Comparison of ENCODE assay signal across 8 cellular contexts in genomic region chr20:45933231-45934045, GRCh38. TPM values are rescaled to one million over a fixed set of nuclear protein-coding genes. Genes with fewer than 3 reads are reported as not detected.
DNase-seq lines count a peak whose midpoint lies in the region; ATAC-seq and TF ChIP-seq lines count a peak whose summit lies in the region.

No MANE protein-coding gene starts in this region.

- BruUV-seq in HCT116 (replicated peaks; lab: Mats Ljungman, UMichigan) = TSS peak; percentile 82

- H3K9me3 ChIP-seq in CD8-positive, alpha-beta T cell (ENCODE audit: low read length) = no peaks in the 10 kb centered on the region
- H3K9me3 ChIP-seq in HCT116 (ENCODE audit: control insufficient read depth in 1 of 2, insufficient read depth in 1 of 2, low read depth in 1 of 2, low read length in 2 of 2) = no peaks in the 10 kb centered on the region

- no peak for ATAC-seq in CD8-positive, alpha-beta T cell
- ATAC-seq in HCT116 (peak; percentile 58), HG03378 (IDR thresholded peaks at IDR 0.05; ENCODE audit: unreplicated experiment) (no peak)

- peaks cover 25% of the 10 kb centered on the region for H3K4me1 Mint-ChIP-seq in CD8-positive, alpha-beta T cell (ENCODE audit: low read depth)

- TF ChIP-seq CTCF in CD8-positive, alpha-beta T cell (IDR thresholded peaks at IDR 0.05) = no peak
- peak in 1 of 3 experiments; percentile 42; a peak in 3 of 6 replicates for TF ChIP-seq CTCF in HCT116 (IDR thresholded peaks at IDR 0.05 in 2 of 3, conservative IDR thresholded peaks at IDR 0.05 in 1 of 3; ENCODE audit: borderline replicate concordance in 1 of 3, insufficient read depth in 1 of 3, low read depth in 2 of 3, low read length in 2 of 3)

- peak overlapping the region; percentile 83 for H3K4me3 Mint-ChIP-seq in CD8-positive, alpha-beta T cell

- H3K36me3 ChIP-seq in CD8-positive, alpha-beta T cell (ENCODE audit: insufficient read depth, low read length) = peaks cover 17% of the 10 kb centered on the region
- H3K36me3 ChIP-seq in HCT116 (ENCODE audit: control insufficient read depth in 1 of 2, insufficient read depth in 2 of 2, low read length in 2 of 2) = peaks cover 5 to 13% of the 10 kb centered on the region in 2 experiments

- RAD21 ChIA-PET in HCT116 (lab: Charles Lee; ENCODE audit: low non-redundant PET in 1 of 2, low total read pairs in 2 of 2, uncharacterized antibody in 2 of 2, unreplicated experiment in 2 of 2) = no interaction called here

- CTCF ChIA-PET in CD8-positive, alpha-beta T cell (lab: Charles Lee) = interaction anchor here (0.7 to 1.9 kb wide), 14 partner anchors 9 to 134 kb away, joined by 3 to 12 read pairs (median 4); partner anchors contain the start of gene NEURL2
- CTCF ChIA-PET in HCT116 (lab: Charles Lee) = interaction anchor here (0.7 to 2.6 kb wide), 6 partner anchors 11 to 109 kb away, joined by 3 to 30 read pairs (median 4); no protein-coding TSS in a partner anchor

- no peaks in the 10 kb centered on the region for H3K27me3 Mint-ChIP-seq in CD8-positive, alpha-beta T cell (ENCODE audit: low read depth)

- intact Hi-C loops in CD8-positive, alpha-beta T cell (cut with DNase I, micrococcal nuclease) = loop anchor here (1.0 to 10.0 kb wide), 8 partner anchors 21 to 569 kb away; partner anchors contain the start of genes ZSWIM1 (in 2 of the 2), ACOT8 (in 1 of the 2), SYS1 (in 1 of the 2) and ZSWIM3 (in 1 of the 2)
- intact Hi-C loops in HCT116 (cut with micrococcal nuclease) = loop anchor here (10.0 kb wide), 2 partner anchors 99 to 389 kb away; partner anchors contain the start of genes EPPIN and SNX21

- peaks cover 27% of the 10 kb centered on the region for H3K36me3 Mint-ChIP-seq in CD8-positive, alpha-beta T cell

- peak overlapping the region; percentile 99 for H3K4me3 ChIP-seq in CD8-positive, alpha-beta T cell (ENCODE audit: low read depth, low read length)
- H3K4me3 ChIP-seq in HCT116 (replicated peaks in 1 of 2; ENCODE audit: low read depth in 1 of 2, low read length in 2 of 2) = peak overlapping the region; percentile 94 to 97

- peak overlapping the region; percentile 87 for H3K4me2 ChIP-seq in HCT116 (ENCODE audit: low read length)

- no peaks in the 10 kb centered on the region for H3K27me3 ChIP-seq in CD8-positive, alpha-beta T cell (ENCODE audit: insufficient read depth, low read length)
- no peaks in the 10 kb centered on the region for H3K27me3 ChIP-seq in HCT116 (ENCODE audit: insufficient read depth, low read length)

- TF ChIP-seq RAD21 in HCT116 (IDR thresholded peaks at IDR 0.05; ENCODE audit: low read depth) = peak; percentile 52; the same call in 1 of the 2 replicates

- peak overlapping the region; percentile 94 for H3K27ac ChIP-seq in CD8-positive, alpha-beta T cell (ENCODE audit: low read depth, low read length)
- peak overlapping the region; percentile 100 for H3K27ac ChIP-seq in HCT116 (ENCODE audit: low read depth, low read length)
- peak overlapping the region; percentile 99 for H3K27ac ChIP-seq in cingulate gyrus (ENCODE audit: low read depth, low read length)

- H3K9me2 ChIP-seq in HCT116 (ENCODE audit: insufficient read depth) = no peaks in the 10 kb centered on the region

- no peak for TF ChIP-seq POLR2A in HCT116 (IDR thresholded peaks at IDR 0.05; ENCODE audit: borderline replicate concordance, extremely low read depth, insufficient read depth, insufficient read length)

- POLR2A ChIA-PET in CD8-positive, alpha-beta T cell (lab: Charles Lee) = interaction anchor here (0.6 to 6.4 kb wide), 23 partner anchors 10 to 528 kb away, joined by 3 to 99 read pairs (median 5); partner anchors contain the start of genes ACOT8, CTSA, NEURL2 and SNX21
- POLR2A ChIA-PET in HCT116 (lab: Charles Lee) = interaction anchor here (1.0 to 2.6 kb wide), 7 partner anchors 8 to 53 kb away, joined by 3 to 36 read pairs (median 5); partner anchors contain the start of genes ZNF335 and ZSWIM1

- H3K4me1 ChIP-seq in CD8-positive, alpha-beta T cell (ENCODE audit: insufficient read depth, low read length) = peaks cover 11% of the 10 kb centered on the region
- H3K4me1 ChIP-seq in HCT116 (ENCODE audit: control insufficient read depth in 1 of 2, insufficient read depth in 2 of 2, low read length in 2 of 2) = peaks cover 4 to 27% of the 10 kb centered on the region in 2 experiments; a peak in 3 of 4 replicates

- no peaks in the 10 kb centered on the region for H4K20me1 ChIP-seq in HCT116 (ENCODE audit: insufficient read depth)

- H2AFZ ChIP-seq in HCT116 (ENCODE audit: low read depth, low read length, poor library complexity, severe bottlenecking) = no peak overlapping the region

- peak; percentile 24 to 76 (median 59) for DNase-seq in CD8-positive, alpha-beta T cell
- DNase-seq in HCT116 (ENCODE audit: low read depth, low spot score) = peak; percentile 66
- peak; percentile 92 for DNase-seq in NCI-H345 treated with DMSO at 0.1 percent for 48 hours (lab: John Stamatoyannopoulos, UW; ENCODE audit: unreplicated experiment)
- peak; percentile 44 for DNase-seq in activated CD4-positive, alpha-beta T cell treated with anti-CD3 and anti-CD28 coated beads for 1 hour
- DNase-seq in kidney tubule cell (ENCODE audit: low spot score) = peak; percentile 87
- peak; percentile 29 for DNase-seq in stimulated activated CD4-positive, alpha-beta T cell treated with anti-CD3 and anti-CD28 coated beads, Interleukin-1b, Interleukin-23, amount 100 ng/mL, for 4 hours (ENCODE audit: low read depth in 2 of 2)

- H3K27ac Mint-ChIP-seq in CD8-positive, alpha-beta T cell = peak overlapping the region; percentile 95

- H3K79me2 ChIP-seq in HCT116 (ENCODE audit: insufficient read depth, low read length) = peaks cover 30% of the 10 kb centered on the region

- peak overlapping the region; percentile 98 for H3K9ac ChIP-seq in HCT116 (ENCODE audit: low read length)

- no peaks in the 10 kb centered on the region for H3K9me3 Mint-ChIP-seq in CD8-positive, alpha-beta T cell

TF ChIP-seq in HCT116, 20 proteins besides CTCF, POLR2A, EP300 and RAD21:
- peak; percentile 21; the same call in 1 of the 2 replicates for TF ChIP-seq SP1 (IDR thresholded peaks at IDR 0.05; ENCODE audit: low read depth)
- peak; percentile 63; the same call in 1 of the 2 replicates for TF ChIP-seq POLR2AphosphoS5 (IDR thresholded peaks at IDR 0.05; ENCODE audit: low read depth, low read length)
- no peak for TF ChIP-seq ZFX (IDR thresholded peaks at IDR 0.05)
- no peak for TF ChIP-seq CBX3 (IDR thresholded peaks at IDR 0.05; ENCODE audit: low read depth)
- TF ChIP-seq ZBTB33 (IDR thresholded peaks at IDR 0.05; ENCODE audit: extremely low read depth, insufficient replicate concordance, low read length) = no peak

RNA-seq across cellular contexts. Expression of gene PCIF1, which starts 1.0 kb away (rescaled TPM):
- total RNA-seq in CD8-positive, alpha-beta T cell = 100 to 1,000 TPM; 112 to 118 TPM
- 31.8 TPM for total RNA-seq in HCT116 (2021; ENCODE audit: unreplicated experiment)
- 32.4 and 33.1 TPM in 2 replicates for polyA plus RNA-seq in HCT116 (2012)

RNA-seq across cellular contexts. Expression of gene PLTP, which starts 21.5 kb away (rescaled TPM):
- not detected for total RNA-seq in CD8-positive, alpha-beta T cell
- total RNA-seq in HCT116 (2021; ENCODE audit: unreplicated experiment) = 4.7 TPM
- polyA plus RNA-seq in HCT116 (2012) = 7.1 and 7.5 TPM in 2 replicates

RNA-seq across cellular contexts. Expression of gene ZNF335, which starts 38.6 kb away (rescaled TPM):
- 10 to 100 TPM; 90.9 to 96.1 TPM for total RNA-seq in CD8-positive, alpha-beta T cell
- 20.8 TPM for total RNA-seq in HCT116 (2021; ENCODE audit: unreplicated experiment)
- 17.5 and 19.2 TPM in 2 replicates for polyA plus RNA-seq in HCT116 (2012)

RNA-seq across cellular contexts. Expression of gene CTSA, which starts 42.3 kb away (rescaled TPM):
- total RNA-seq in CD8-positive, alpha-beta T cell = 10 to 100 TPM; 52.8 to 64.2 TPM
- total RNA-seq in HCT116 (2021; ENCODE audit: unreplicated experiment) = 109 TPM
- 116 and 130 TPM in 2 replicates for polyA plus RNA-seq in HCT116 (2012)

RNA-seq across cellular contexts. Expression of gene NEURL2, which starts 42.4 kb away (rescaled TPM):
- total RNA-seq in CD8-positive, alpha-beta T cell = 1 to 10 TPM; 1.6 to 1.7 TPM
- total RNA-seq in HCT116 (2021; ENCODE audit: unreplicated experiment) = 0.96 TPM
- polyA plus RNA-seq in HCT116 (2012) = 0.27 and 0.59 TPM in 2 replicates

Comparison
In these comparisons a context has a peak if more than half of its experiments do, and no peak if none do; other contexts are left out.
1. DNase-seq: peak in every context shown above with its lines; median percentile 92 in NCI-H345 treated with DMSO at 0.1 percent for 48 hours; 87 in kidney tubule cell; 66 in HCT116; 59 in CD8-positive, alpha-beta T cell; 44 in activated CD4-positive, alpha-beta T cell treated with anti-CD3 and anti-CD28 coated beads for 1 hour; 29 in stimulated activated CD4-positive, alpha-beta T cell treated with anti-CD3 and anti-CD28 coated beads, Interleukin-1b, Interleukin-23, amount 100 ng/mL, for 4 hours.